ENCODE assay signal across 8 cellular contexts in genomic region chr3:186534113-186534669, GRCh38. TPM values are rescaled to one million over a fixed set of nuclear protein-coding genes. Genes with fewer than 3 reads are reported as not detected.
DNase-seq lines count a peak whose midpoint lies in the region; ATAC-seq and TF ChIP-seq lines count a peak whose summit lies in the region.

No MANE protein-coding gene starts in this region.

- no peaks in the 10 kb centered on the region for H3K27me3 ChIP-seq in left ventricle myocardium inferior (ENCODE audit: low read depth)
- no peaks in the 10 kb centered on the region for H3K27me3 ChIP-seq in H9 (ENCODE audit: insufficient read depth, low read length)

- H2BK5ac ChIP-seq in H9 (ENCODE audit: insufficient read length, low read length): no peak overlapping the region

- no peak overlapping the region for H3K4me3 ChIP-seq in left ventricle myocardium inferior

- H2BK20ac ChIP-seq in H9 (ENCODE audit: low read depth, low read length, poor library complexity, severe bottlenecking): no peak overlapping the region

- H3K4ac ChIP-seq in H9 (ENCODE audit: low read depth, low read length): no peak overlapping the region

- ATAC-seq in Right ventricle myocardium inferior (peak; percentile 39), HG03159 (IDR thresholded peaks at IDR 0.05; ENCODE audit: unreplicated experiment) (peak; percentile 86), sciatic nerve (peak; percentile 81)

- H3K4me1 ChIP-seq in left ventricle myocardium inferior (peaks cover 11% of the 10 kb centered on the region), H9 (ENCODE audit: insufficient read depth, low read length) (peaks cover 2% of the 10 kb centered on the region; the same call in 1 of the 2 replicates)

- H2AFZ ChIP-seq in H9 (ENCODE audit: low read length): no peak overlapping the region

- H3T11ph ChIP-seq in H9 (ENCODE audit: low read length): no peak overlapping the region

- no peaks in the 10 kb centered on the region for H4K20me1 ChIP-seq in H9 (ENCODE audit: control insufficient read depth, insufficient read depth, insufficient read length)

- H3K23ac ChIP-seq in H9 (ENCODE audit: insufficient read length, low read depth, low read length): no peak overlapping the region

- no peak overlapping the region for H4K91ac ChIP-seq in H9 (ENCODE audit: insufficient read length, low read depth, low read length)

- H3K9ac ChIP-seq in H9 (ENCODE audit: extremely low read depth, insufficient read length, low read length): no peak overlapping the region

- H3K36me3 ChIP-seq in left ventricle myocardium inferior: no peaks in the 10 kb centered on the region

- DNase-seq in Right ventricle myocardium inferior (ENCODE audit: missing footprints): no peak
- DNase-seq in left ventricle myocardium inferior: no peak
- peak; percentile 85 for DNase-seq in activated CD4-positive, alpha-beta T cell treated with anti-CD3 and anti-CD28 coated beads, Interleukin-2, amount 10 ng/mL, durations not matched to agents 24 days and 14 days
- DNase-seq in sciatic nerve (ENCODE audit: low spot score): no peak
- no peak for DNase-seq in amniotic stem cell (lab: John Stamatoyannopoulos, UW)
- no peak for DNase-seq in H9
- no peak for DNase-seq in MCF 10A (ENCODE audit: unreplicated experiment)

- peak overlapping the region; percentile 78 for H3K4me3 Mint-ChIP-seq in activated CD4-positive, alpha-beta T cell treated with anti-CD3 and anti-CD28 coated beads, Interleukin-2, amount 10 ng/mL, durations not matched to agents 24 days and 14 days
- H3K4me3 Mint-ChIP-seq in H9 (no peak overlapping the region), MCF 10A (ENCODE audit: unreplicated experiment) (no peak overlapping the region)

- H3K14ac ChIP-seq in H9 (ENCODE audit: insufficient read depth, low read length): no peak overlapping the region

- TF ChIP-seq CTCF in left ventricle myocardium inferior (IDR thresholded peaks at IDR 0.05; ENCODE audit: borderline replicate concordance) (no peak), H9 (conservative IDR thresholded peaks at IDR 0.05) (no peak), MCF 10A (IDR thresholded peaks at IDR 0.05; ENCODE audit: unreplicated experiment) (no peak)

- H2BK12ac ChIP-seq in H9 (ENCODE audit: insufficient read length, low read depth, low read length): no peak overlapping the region

- H3K27me3 Mint-ChIP-seq in activated CD4-positive, alpha-beta T cell treated with anti-CD3 and anti-CD28 coated beads, Interleukin-2, amount 10 ng/mL, durations not matched to agents 24 days and 14 days: no peaks in the 10 kb centered on the region
- H3K27me3 Mint-ChIP-seq in H9 (ENCODE audit: low read depth): no peaks in the 10 kb centered on the region
- H3K27me3 Mint-ChIP-seq in MCF 10A (ENCODE audit: insufficient read depth, unreplicated experiment): no peaks in the 10 kb centered on the region

- H3K56ac ChIP-seq in H9 (ENCODE audit: insufficient read length, low read depth, low read length): no peak overlapping the region

- H3K9me3 Mint-ChIP-seq in activated CD4-positive, alpha-beta T cell treated with anti-CD3 and anti-CD28 coated beads, Interleukin-2, amount 10 ng/mL, durations not matched to agents 24 days and 14 days: no peaks in the 10 kb centered on the region
- H3K9me3 Mint-ChIP-seq in H9 (no peaks in the 10 kb centered on the region), MCF 10A (ENCODE audit: unreplicated experiment) (no peaks in the 10 kb centered on the region)

- H3K27ac Mint-ChIP-seq in activated CD4-positive, alpha-beta T cell treated with anti-CD3 and anti-CD28 coated beads, Interleukin-2, amount 10 ng/mL, durations not matched to agents 24 days and 14 days: peak overlapping the region; percentile 100
- H3K27ac Mint-ChIP-seq in H9: no peak overlapping the region
- no peak overlapping the region for H3K27ac Mint-ChIP-seq in MCF 10A (ENCODE audit: low read depth, unreplicated experiment)

- H3K27ac ChIP-seq in left ventricle myocardium inferior (replicated peaks): no peak overlapping the region
- no peak overlapping the region for H3K27ac ChIP-seq in H9 (ENCODE audit: insufficient read length, low read depth, low read length)

- POLR2A ChIA-PET in MCF 10A (lab: Yijun Ruan, JAX): interaction anchor here (1.4 kb wide), 1 partner anchor 15 kb away, joined by 3 read pairs; no protein-coding TSS in a partner anchor

- H3K79me2 ChIP-seq in H9 (ENCODE audit: insufficient read depth, low read length): no peaks in the 10 kb centered on the region

- H3K23me2 ChIP-seq in H9 (ENCODE audit: insufficient read length, low read depth, low read length, poor library complexity, severe bottlenecking): no peaks in the 10 kb centered on the region

- BruUV-seq in MCF 10A (replicated peaks; lab: Mats Ljungman, UMichigan): no TSS peak

- H3K9me3 ChIP-seq in left ventricle myocardium inferior (replicated peaks): no peaks in the 10 kb centered on the region
- H3K9me3 ChIP-seq in H9 (ENCODE audit: control insufficient read depth, low read depth, low read length): no peaks in the 10 kb centered on the region

- H2AK5ac ChIP-seq in H9 (ENCODE audit: insufficient read length, low read length): no peak overlapping the region

- H3K4me2 ChIP-seq in H9 (ENCODE audit: insufficient read depth, insufficient read length, low read length): no peak overlapping the region

- peaks cover 16% of the 10 kb centered on the region for H3K36me3 Mint-ChIP-seq in activated CD4-positive, alpha-beta T cell treated with anti-CD3 and anti-CD28 coated beads, Interleukin-2, amount 10 ng/mL, durations not matched to agents 24 days and 14 days (ENCODE audit: low read depth)
- H3K36me3 Mint-ChIP-seq in H9 (ENCODE audit: insufficient read depth in 1 of 3, low read depth in 3 of 3): no peaks in the 10 kb centered on the region; a peak in 1 of 7 replicates
- no peaks in the 10 kb centered on the region for H3K36me3 Mint-ChIP-seq in MCF 10A (ENCODE audit: insufficient read depth, unreplicated experiment)

- intact Hi-C loops in Right ventricle myocardium inferior (cut with DNase I) (no loop called here), left ventricle myocardium inferior (cut with micrococcal nuclease) (no loop called here), sciatic nerve (cut with DNase I) (loop anchor here (10.0 kb wide), 1 partner anchor 279 kb away; no protein-coding TSS in a partner anchor), MCF 10A (cut with micrococcal nuclease) (no loop called here)
- intact Hi-C loops in activated CD4-positive, alpha-beta T cell treated with anti-CD3 and anti-CD28 coated beads, Interleukin-2, amount 10 ng/mL, durations not matched to agents 24 days and 14 days (cut with micrococcal nuclease): loop anchor here (1.0 to 5.0 kb wide), 9 partner anchors 15 to 597 kb away; partner anchors contain the start of genes ETV5 and TBCCD1

- no peak overlapping the region for H4K5ac ChIP-seq in H9 (ENCODE audit: insufficient read length, low read depth, low read length)

- no peak overlapping the region for H3K18ac ChIP-seq in H9 (ENCODE audit: insufficient read length, low read depth, low read length)

- peaks cover 52% of the 10 kb centered on the region for H3K4me1 Mint-ChIP-seq in activated CD4-positive, alpha-beta T cell treated with anti-CD3 and anti-CD28 coated beads, Interleukin-2, amount 10 ng/mL, durations not matched to agents 24 days and 14 days
- H3K4me1 Mint-ChIP-seq in H9 (peaks cover 8 to 12% of the 10 kb centered on the region in 2 experiments), MCF 10A (ENCODE audit: insufficient read depth, unreplicated experiment) (no peaks in the 10 kb centered on the region)

- CTCF ChIA-PET in MCF 10A (lab: Yijun Ruan, JAX): interaction anchor here (0.6 to 3.3 kb wide), 6 partner anchors 13 to 551 kb away, joined by 3 to 24 read pairs (median 4); no protein-coding TSS in a partner anchor

- no peak overlapping the region for H2BK120ac ChIP-seq in H9 (ENCODE audit: low read depth, low read length, poor library complexity, severe bottlenecking)

- H2BK15ac ChIP-seq in H9 (ENCODE audit: low read depth, low read length): no peak overlapping the region

- H3K79me1 ChIP-seq in H9 (ENCODE audit: insufficient read depth, low read depth, low read length, poor library complexity, severe bottlenecking): no peaks in the 10 kb centered on the region

- H4K8ac ChIP-seq in H9 (replicated peaks; ENCODE audit: insufficient read length, low read depth, low read length): no peak overlapping the region

- WGBS in H9 (ENCODE audit: extremely low coverage, insufficient read length, low lambda C conversion rate): no CpG with 5 or more reads among the region's 6 CpGs

RNA-seq across cellular contexts. Expression of gene CRYGS, which starts 10.0 kb away (rescaled TPM):
- 1.2 TPM for total RNA-seq in Right ventricle myocardium inferior
- total RNA-seq in left ventricle myocardium inferior: 1.6 TPM
- total RNA-seq in activated CD4-positive, alpha-beta T cell treated with anti-CD3 and anti-CD28 coated beads, Interleukin-2, amount 10 ng/mL, durations not matched to agents 24 days and 14 days: 4.4 and 4.8 TPM in 2 replicates
- 4.5 TPM for total RNA-seq in sciatic nerve
- total RNA-seq in H9 (2021): 0.83 and 1.0 TPM in 2 replicates
- 3.2 and 4.0 TPM in 2 replicates for total RNA-seq in MCF 10A (2022)

RNA-seq across cellular contexts. Expression of gene TBCCD1, which starts 32.9 kb away (rescaled TPM):
- total RNA-seq in Right ventricle myocardium inferior (5.3 TPM), left ventricle myocardium inferior (6.2 TPM), sciatic nerve (12.9 TPM), H9 (2021) (7.4 and 8.6 TPM in 2 replicates), MCF 10A (2022) (10.0 and 11.1 TPM in 2 replicates)
- total RNA-seq in activated CD4-positive, alpha-beta T cell treated with anti-CD3 and anti-CD28 coated beads, Interleukin-2, amount 10 ng/mL, durations not matched to agents 24 days and 14 days: 20.9 and 21.4 TPM in 2 replicates

RNA-seq across cellular contexts. Expression of gene DNAJB11, which starts 36.3 kb away (rescaled TPM):
- total RNA-seq in Right ventricle myocardium inferior (26.5 TPM), left ventricle myocardium inferior (24.6 TPM), sciatic nerve (33.3 TPM), H9 (2021) (57.4 and 61.2 TPM in 2 replicates), MCF 10A (2022) (116 and 166 TPM in 2 replicates)
- total RNA-seq in activated CD4-positive, alpha-beta T cell treated with anti-CD3 and anti-CD28 coated beads, Interleukin-2, amount 10 ng/mL, durations not matched to agents 24 days and 14 days: 74.0 and 77.7 TPM in 2 replicates

Comparison
In these comparisons a context has a peak if more than half of its experiments do, and no peak if none do; other contexts are left out.
1. intact Hi-C loops: an anchor here in activated CD4-positive, alpha-beta T cell treated with anti-CD3 and anti-CD28 coated beads, Interleukin-2, amount 10 ng/mL, durations not matched to agents 24 days and 14 days (1.0 to 5.0 kb wide) and sciatic nerve (10.0 kb wide); none called in Right ventricle myocardium inferior, left ventricle myocardium inferior and MCF 10A.